Comparison of ENCODE assay signal across 28 cellular contexts in the genomic region with DNA sequence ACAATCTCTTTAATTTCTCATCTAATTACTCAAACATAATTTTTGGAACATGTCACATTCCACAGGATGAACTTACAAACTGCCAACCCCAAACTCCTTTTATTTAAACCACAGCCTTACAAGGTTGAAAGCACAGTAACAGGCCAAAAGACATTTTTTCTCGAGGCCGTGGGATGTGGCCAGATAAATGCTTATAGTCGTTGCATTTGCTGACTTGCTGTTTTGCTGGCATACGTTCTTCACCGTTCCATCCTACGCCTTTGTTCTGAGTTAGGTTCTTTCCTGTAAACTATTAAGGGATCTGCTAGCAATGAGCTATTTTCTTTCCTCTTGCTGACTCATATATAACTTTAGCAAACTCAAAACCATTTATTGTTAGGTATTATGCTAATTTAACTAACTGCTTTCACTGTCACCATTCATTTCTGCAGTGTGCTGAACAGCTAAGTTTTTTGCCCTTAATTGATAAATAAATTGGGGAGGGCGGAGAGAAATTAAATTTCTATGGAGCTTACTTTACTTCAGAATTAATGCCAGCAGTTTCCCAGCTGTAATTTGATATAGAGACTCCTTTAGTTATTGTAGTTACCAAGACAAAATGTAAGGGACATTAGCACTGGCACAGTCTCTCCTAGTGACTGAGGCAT.
DNase-seq lines count a peak whose midpoint lies in the region; ATAC-seq, FAIRE-seq and TF ChIP-seq lines count a peak whose summit lies in the region.
"Had no signal": no experiment of that assay in that cellular context is flagged by ENCODE, and none has a peak within 500 bp of the region (broad histone marks: within the 10 kb centered on the region; RNA-seq: fewer than 3 reads in every experiment).

No MANE protein-coding gene starts in this region.

- H3K36me3 ChIP-seq in astrocyte (ENCODE audit: insufficient read depth, low read length) (no peaks in the 10 kb centered on the region), testis (ENCODE audit: low read depth, missing control alignments) (no peaks in the 10 kb centered on the region)

- H3K27ac ChIP-seq in astrocyte (ENCODE audit: low read depth, low read length): no peak overlapping the region
- H3K27ac ChIP-seq in testis: no peak overlapping the region
- H3K27ac ChIP-seq: KMS-11, sigmoid colon had no signal

- intact Hi-C loops in testis (cut with DNase I; ENCODE audit: low total_unique reads): no loop called here

- TF ChIP-seq CTCF in astrocyte (IDR thresholded peaks at IDR 0.05; ENCODE audit: insufficient read depth, low read depth, low read length): no peak
- TF ChIP-seq CTCF in fibroblast of mammary gland (conservative IDR thresholded peaks at IDR 0.05; ENCODE audit: control insufficient read depth, insufficient read depth, low read depth, low read length): no peak
- no peak for TF ChIP-seq CTCF in osteocyte (IDR thresholded peaks at IDR 0.05)
- TF ChIP-seq CTCF in testis (IDR thresholded peaks at IDR 0.05): no peak

- H3K9ac ChIP-seq in astrocyte (ENCODE audit: low read length): no peak overlapping the region
- H3K9ac ChIP-seq: KMS-11 had no signal

- H3K4me3 ChIP-seq in astrocyte (ENCODE audit: insufficient read depth, low read depth, low read length): no peak overlapping the region
- no peak overlapping the region for H3K4me3 ChIP-seq in fibroblast of mammary gland (ENCODE audit: control insufficient read depth, low read depth, low read length)
- H3K4me3 ChIP-seq in testis: no peak overlapping the region
- H3K4me3 ChIP-seq: sigmoid colon had no signal

- no peak overlapping the region for H3K27ac Mint-ChIP-seq in astrocyte (ENCODE audit: unreplicated experiment)
- H3K27ac Mint-ChIP-seq in osteocyte (ENCODE audit: unreplicated experiment): peak overlapping the region; percentile 16
- H3K27ac Mint-ChIP-seq: activated CD4-positive, alpha-beta T cell treated with anti-CD3 and anti-CD28 coated beads for 36 hours; CD8-positive, alpha-beta T cell; natural killer cell treated with Interleukin-12 subunit alpha and Interleukin-12 subunit beta and Interleukin-15 and Interleukin-18, amount 100 ng/mL, for 72 hours; T-helper 1 cell treated with Interleukin-12 subunit alpha and Interleukin-12 subunit beta and Interleukin-4 antibody, amounts not matched to agents 30 μg/mL and 1 μg/mL, for 36 hours had no signal

- no peak overlapping the region for H2AFZ ChIP-seq in astrocyte (ENCODE audit: low read depth, low read length)

- H3K27me3 Mint-ChIP-seq in astrocyte (ENCODE audit: low read depth, unreplicated experiment) (no peaks in the 10 kb centered on the region), osteocyte (ENCODE audit: unreplicated experiment) (no peaks in the 10 kb centered on the region)

- 39 to 54% methylated on average over 7 of the region's 7 CpGs for WGBS in testis, 2 donors

- ATAC-seq in HG03521 (IDR thresholded peaks at IDR 0.05; ENCODE audit: unreplicated experiment): no peak
- ATAC-seq: activated CD4-positive, alpha-beta T cell treated with anti-CD3 and anti-CD28 coated beads for 36 hours; CD8-positive, alpha-beta T cell; esophagus mucosa; left colon; natural killer cell treated with Interleukin-12 subunit alpha and Interleukin-12 subunit beta and Interleukin-15 and Interleukin-18, amount 100 ng/mL, for 72 hours had no signal

- H3K79me2 ChIP-seq in astrocyte (ENCODE audit: insufficient read depth, low read length): no peaks in the 10 kb centered on the region

- no peak for FAIRE-seq in astrocyte (lab: Jason Lieb, UNC)
- FAIRE-seq: urothelium cell line had no signal

- no peaks in the 10 kb centered on the region for H3K4me1 ChIP-seq in astrocyte (ENCODE audit: insufficient read depth, low read length)
- no peaks in the 10 kb centered on the region for H3K4me1 ChIP-seq in testis
- H3K4me1 ChIP-seq: sigmoid colon had no signal

- H3K36me3 Mint-ChIP-seq in astrocyte (ENCODE audit: low read depth, unreplicated experiment) (no peaks in the 10 kb centered on the region), osteocyte (ENCODE audit: unreplicated experiment) (peaks cover 10% of the 10 kb centered on the region)
- H3K36me3 Mint-ChIP-seq: CD8-positive, alpha-beta T cell; natural killer cell treated with Interleukin-12 subunit alpha and Interleukin-12 subunit beta and Interleukin-15 and Interleukin-18, amount 100 ng/mL, for 72 hours had no signal

- H3K9me3 ChIP-seq in astrocyte (ENCODE audit: insufficient read depth, low read depth, low read length) (no peaks in the 10 kb centered on the region), testis (no peaks in the 10 kb centered on the region)
- H3K9me3 ChIP-seq: sigmoid colon had no signal

- H3K27me3 ChIP-seq in astrocyte (ENCODE audit: insufficient read depth, low read length) (no peaks in the 10 kb centered on the region), testis (no peaks in the 10 kb centered on the region)
- H3K27me3 ChIP-seq: sigmoid colon had no signal

- H3K9me3 Mint-ChIP-seq in astrocyte (ENCODE audit: unreplicated experiment): no peaks in the 10 kb centered on the region
- no peaks in the 10 kb centered on the region for H3K9me3 Mint-ChIP-seq in osteocyte (ENCODE audit: unreplicated experiment)
- H3K9me3 Mint-ChIP-seq: CD8-positive, alpha-beta T cell; T-helper 1 cell treated with Interleukin-12 subunit alpha and Interleukin-12 subunit beta and Interleukin-4 antibody, amounts not matched to agents 30 μg/mL and 1 μg/mL, for 36 hours had no signal

- H3K4me1 Mint-ChIP-seq in astrocyte (ENCODE audit: low read depth, unreplicated experiment) (peaks cover 3% of the 10 kb centered on the region), osteocyte (ENCODE audit: unreplicated experiment) (no peaks in the 10 kb centered on the region)
- H3K4me1 Mint-ChIP-seq: activated CD4-positive, alpha-beta T cell treated with anti-CD3 and anti-CD28 coated beads for 36 hours had no signal

- H3K4me2 ChIP-seq in astrocyte (ENCODE audit: low read length): peak overlapping the region; percentile 23
- H3K4me2 ChIP-seq: KMS-11 had no signal

- no peaks in the 10 kb centered on the region for H4K20me1 ChIP-seq in astrocyte (ENCODE audit: insufficient read depth, low read length)

- DNase-seq in H4 (ENCODE audit: low spot score): peak; percentile 18
- DNase-seq in astrocyte (ENCODE audit: low read depth): peak; percentile 87
- peak; percentile 56 for DNase-seq in fibroblast of mammary gland (ENCODE audit: low read depth)
- no peak for DNase-seq in osteocyte (ENCODE audit: extremely low spot score, unreplicated experiment)
- DNase-seq in testis: no peak
- no peak for DNase-seq in HK-2 (ENCODE audit: unreplicated experiment)
- DNase-seq: activated CD4-positive, alpha-beta T cell treated with anti-CD3 and anti-CD28 coated beads for 36 hours; activated naive CD4-positive, alpha-beta T cell treated with Interleukin-2 at 50 U/mL for 16 hours; activated T-cell treated with anti-CD3 and anti-CD28 coated beads, Interleukin-2, amount 50 U/mL, for 48 hours; AML-193; CD8-positive, alpha-beta T cell; DMS53; effector CD4-positive, alpha-beta T cell; GF-D8; HCEC 1CT; left colon; NCI-H1092 treated with DMSO at 0.1 percent for 48 hours; NCI-H2081; posterior cingulate gyrus; SIG-M5; sigmoid colon; substantia nigra had no signal

- no peak overlapping the region for H3K4me3 Mint-ChIP-seq in astrocyte (ENCODE audit: unreplicated experiment)
- no peak overlapping the region for H3K4me3 Mint-ChIP-seq in osteocyte (ENCODE audit: unreplicated experiment)
- H3K4me3 Mint-ChIP-seq: activated CD4-positive, alpha-beta T cell treated with anti-CD3 and anti-CD28 coated beads for 36 hours; CD8-positive, alpha-beta T cell; natural killer cell treated with Interleukin-12 subunit alpha and Interleukin-12 subunit beta and Interleukin-15 and Interleukin-18, amount 100 ng/mL, for 72 hours; T-helper 1 cell treated with Interleukin-12 subunit alpha and Interleukin-12 subunit beta and Interleukin-4 antibody, amounts not matched to agents 30 μg/mL and 1 μg/mL, for 36 hours had no signal

- no peak for TF ChIP-seq POLR2A in testis (IDR thresholded peaks at IDR 0.05)

Comparison
In these comparisons a context has a peak if more than half of its experiments do, and no peak if none do; other contexts are left out.
1. DNase-seq: peak in H4 (single experiment), astrocyte (single experiment) and fibroblast of mammary gland (single experiment); none in osteocyte (single experiment), testis (single experiment) and HK-2 (single experiment).